13 cellular contexts compared by ENCODE assay signal in the genomic region with DNA sequence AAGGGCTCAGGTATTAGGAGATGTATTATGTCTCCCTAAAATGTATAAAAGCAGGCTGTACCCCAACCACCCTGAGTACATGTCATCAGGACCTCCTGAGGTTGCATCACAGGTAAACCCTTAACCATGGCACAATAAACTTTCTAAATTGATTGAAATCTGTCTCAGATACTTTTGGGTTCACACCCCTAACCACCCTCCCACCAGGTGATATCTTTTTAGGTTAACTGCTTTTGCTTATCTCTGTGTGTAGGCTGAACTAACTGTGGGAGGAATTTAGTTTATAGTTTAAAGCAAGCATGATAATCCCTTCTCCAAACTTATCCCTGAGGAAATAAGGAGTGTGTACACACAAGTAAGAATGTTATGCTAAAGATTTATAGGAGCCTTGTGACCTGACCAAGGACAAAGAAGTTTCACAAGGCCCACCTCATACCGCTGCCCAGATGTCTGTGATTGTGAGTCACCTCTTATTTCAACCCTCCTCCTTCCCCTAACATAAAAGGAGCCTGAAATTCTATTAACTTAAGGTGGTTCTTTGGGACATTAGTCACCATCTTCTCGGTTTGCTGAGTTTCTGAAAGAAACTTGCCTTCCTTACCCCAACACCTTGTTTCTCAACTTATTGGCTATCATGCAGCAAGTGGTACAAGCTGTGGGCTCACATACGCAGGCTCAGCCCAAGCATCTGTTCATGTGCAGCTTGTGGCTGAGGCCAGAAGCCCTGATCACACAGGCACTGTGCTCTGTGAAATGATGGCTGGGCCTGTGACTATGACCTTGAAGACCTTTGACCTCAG. TPM values are rescaled to one million over a fixed set of nuclear protein-coding genes. Genes with fewer than 3 reads are reported as not detected.
DNase-seq lines count a peak whose midpoint lies in the region; TF ChIP-seq lines count a peak whose summit lies in the region.
"Had no signal": no experiment of that assay in that cellular context is flagged by ENCODE, and none has a peak within 500 bp of the region (broad histone marks: within the 10 kb centered on the region; RNA-seq: fewer than 3 reads in every experiment).

No MANE protein-coding gene starts in this region.

- H3K4me3 ChIP-seq in fibroblast of mammary gland (ENCODE audit: control insufficient read depth, low read depth, low read length) = no peak overlapping the region
- no peak overlapping the region for H3K4me3 ChIP-seq in spleen
- H3K4me3 ChIP-seq: uterus had no signal

- H3K4me1 Mint-ChIP-seq in activated T-cell treated with anti-CD3 and anti-CD28 coated beads, Interleukin-2, amount 50 U/mL, for 24 hours (ENCODE audit: low read depth) = peaks cover 36% of the 10 kb centered on the region

- peaks cover 8 to 13% (median 10%) of the 10 kb centered on the region in 6 donors for H3K4me1 ChIP-seq in spleen

- peaks cover 4% of the 10 kb centered on the region for H3K27me3 Mint-ChIP-seq in activated T-cell treated with anti-CD3 and anti-CD28 coated beads, Interleukin-2, amount 50 U/mL, for 24 hours

- no peaks in the 10 kb centered on the region for H3K36me3 Mint-ChIP-seq in activated T-cell treated with anti-CD3 and anti-CD28 coated beads, Interleukin-2, amount 50 U/mL, for 24 hours (ENCODE audit: low read depth)
- H3K36me3 Mint-ChIP-seq: IgD-negative memory B cell had no signal

- TF ChIP-seq POLR2A in spleen (IDR thresholded peaks at IDR 0.05) = no peak

- H3K36me3 ChIP-seq in spleen = no peaks in the 10 kb centered on the region
- H3K36me3 ChIP-seq: uterus had no signal

- H3K9me3 Mint-ChIP-seq in activated T-cell treated with anti-CD3 and anti-CD28 coated beads, Interleukin-2, amount 50 U/mL, for 24 hours = peaks cover 3% of the 10 kb centered on the region

- intact Hi-C loops in spleen (cut with DNase I; ENCODE audit: low total_unique reads) = no loop called here

- no peak for DNase-seq in activated T-cell treated with anti-CD3 and anti-CD28 coated beads, Interleukin-2, amount 50 U/mL, for 24 hours
- no peak for DNase-seq in activated T-cell treated with anti-CD3 and anti-CD28 coated beads, Interleukin-2, amount 50 U/mL, for 48 hours
- DNase-seq in SW480 (ENCODE audit: low spot score) = peak; percentile 77
- peak; percentile 90 for DNase-seq in fibroblast of mammary gland (ENCODE audit: low read depth)
- peak; percentile 36 for DNase-seq in spleen
- no peak for DNase-seq in MV-4-11 (lab: John Stamatoyannopoulos, UW)
- DNase-seq in activated effector memory CD4-positive, alpha-beta T cell treated with anti-CD3 and anti-CD28 coated beads, Interleukin-2, amount 50 U/mL, for 16 hours = no peak
- no peak for DNase-seq in globus pallidus (ENCODE audit: low spot score)
- DNase-seq: NCI-H2227 treated with DMSO at 0.1 percent for 48 hours, SK-N-SH, uterus had no signal

- no peak overlapping the region for H3K4me3 Mint-ChIP-seq in activated T-cell treated with anti-CD3 and anti-CD28 coated beads, Interleukin-2, amount 50 U/mL, for 24 hours

- TF ChIP-seq CTCF in fibroblast of mammary gland (conservative IDR thresholded peaks at IDR 0.05; ENCODE audit: control insufficient read depth, insufficient read depth, low read depth, low read length) (no peak), spleen (IDR thresholded peaks at IDR 0.05 in 8 of 11, conservative IDR thresholded peaks at IDR 0.05 in 3 of 11) (no peak)

- 60 to 68% (median 66%) methylated on average over 3 of the region's 3 CpGs for WGBS in spleen, 5 donors

- peaks cover 0 to 43% (median 0%) of the 10 kb centered on the region in 7 donors for H3K27me3 ChIP-seq in spleen (replicated peaks in 1 of 7)
- H3K27me3 ChIP-seq: uterus had no signal

- peak overlapping the region; percentile 84 for H3K27ac Mint-ChIP-seq in activated T-cell treated with anti-CD3 and anti-CD28 coated beads, Interleukin-2, amount 50 U/mL, for 24 hours

- no peak overlapping the region for H3K27ac ChIP-seq in spleen
- H3K27ac ChIP-seq: parathyroid adenoma, uterus had no signal

- no peaks in the 10 kb centered on the region for H3K9me3 ChIP-seq in spleen
- H3K9me3 ChIP-seq: SK-N-SH, uterus had no signal

RNA-seq across cellular contexts. Expression of a gene that starts 11.3 kb away (rescaled TPM):
- total RNA-seq in spleen = under 1 TPM in 1 of 7 donors, not detected in 6; 0.60 TPM
- polyA plus RNA-seq in spleen = under 1 TPM in 2 of 3 donors, not detected in 1; 0.19 to 0.33 TPM
- polyA plus RNA-seq: IgD-negative memory B cell, SK-N-SH had no signal

RNA-seq across cellular contexts. Expression of a gene that starts 16.6 kb away (rescaled TPM):
- 1 to 10 TPM in 5 of 7 donors, under 1 TPM in 1, not detected in 1; 0.79 to 3.8 (median 1.5) TPM for total RNA-seq in spleen
- 1 to 10 TPM in 2 of 3 donors, under 1 TPM in 1; 0.73 to 1.6 (median 1.5) TPM for polyA plus RNA-seq in spleen
- polyA plus RNA-seq: IgD-negative memory B cell had no signal

RNA-seq across cellular contexts. Expression of a gene that starts 29.7 kb away (rescaled TPM):
- total RNA-seq in spleen = 1 to 10 TPM in 6 of 7 donors, under 1 TPM in 1; 0.81 to 4.9 (median 1.5) TPM
- polyA plus RNA-seq in spleen = 1 to 10 TPM in 2 of 3 donors, under 1 TPM in 1; 0.49 to 3.4 (median 1.8) TPM
- total RNA-seq: uterus had no signal
- polyA plus RNA-seq: SK-N-SH had no signal

RNA-seq across cellular contexts. Expression of a gene that starts 36.3 kb away (rescaled TPM):
- 10 to 100 TPM; 27.5 to 98.6 (median 48.4) TPM for total RNA-seq in spleen
- 10 to 100 TPM; 31.6 to 62.6 (median 49.5) TPM for polyA plus RNA-seq in spleen

RNA-seq across cellular contexts. Expression of a gene that starts 48.4 kb away (rescaled TPM):
- not detected for total RNA-seq in spleen
- polyA plus RNA-seq in spleen = not detected
- total RNA-seq: uterus had no signal
- polyA plus RNA-seq: IgD-negative memory B cell, SK-N-SH had no signal

Comparison
In these comparisons a context has a peak if more than half of its experiments do, and no peak if none do; other contexts are left out.
1. DNase-seq: peak in SW480 (single experiment), fibroblast of mammary gland (single experiment) and spleen (single experiment); none in activated T-cell treated with anti-CD3 and anti-CD28 coated beads, Interleukin-2, amount 50 U/mL, for 24 hours (single experiment), activated T-cell treated with anti-CD3 and anti-CD28 coated beads, Interleukin-2, amount 50 U/mL, for 48 hours (0 of 2), MV-4-11 (single experiment), activated effector memory CD4-positive, alpha-beta T cell treated with anti-CD3 and anti-CD28 coated beads, Interleukin-2, amount 50 U/mL, for 16 hours (single experiment) and globus pallidus (single experiment).